Comparison of ENCODE assay signal across 8 cellular contexts in the genomic region with DNA sequence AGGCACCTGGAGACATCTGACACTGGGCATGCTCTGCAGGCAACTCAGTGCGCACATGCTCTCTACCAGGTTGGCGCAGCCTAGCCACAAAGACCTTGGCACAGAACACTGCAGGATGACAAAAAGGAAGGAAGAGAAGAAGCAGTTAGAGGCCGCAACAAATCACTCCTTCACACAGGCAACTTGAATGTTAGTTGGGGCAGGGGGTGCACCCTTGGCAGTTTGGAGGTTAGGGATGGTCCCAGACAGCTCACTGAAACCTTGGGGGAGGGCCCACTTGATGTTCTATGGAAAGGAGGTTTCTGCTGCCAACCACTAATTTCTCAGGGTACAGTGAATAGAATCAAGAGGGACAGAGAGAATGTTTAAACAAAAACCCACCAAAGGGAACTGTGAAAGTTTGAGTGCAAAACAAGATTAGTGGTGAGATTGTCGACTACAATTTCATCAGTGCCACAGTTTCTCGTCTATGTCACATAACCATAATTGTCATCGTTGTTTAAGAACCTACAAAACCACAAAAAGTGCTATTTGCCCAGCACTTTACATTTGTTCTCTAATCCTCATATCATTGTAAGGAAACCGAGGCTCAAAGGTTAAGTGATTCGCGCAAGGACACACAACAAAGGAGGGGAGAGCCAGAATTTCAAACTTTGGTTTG. TPM values are rescaled to one million over a fixed set of nuclear protein-coding genes. Genes with fewer than 3 reads are reported as not detected.
DNase-seq lines count a peak whose midpoint lies in the region; ATAC-seq, FAIRE-seq and TF ChIP-seq lines count a peak whose summit lies in the region.

No MANE protein-coding gene starts in this region.

- ATAC-seq in HG03135 (IDR thresholded peaks at IDR 0.05; ENCODE audit: unreplicated experiment) (peak; percentile 38), pancreas (peak; percentile 51 to 74 (median 64)), HG02840 (IDR thresholded peaks at IDR 0.05; ENCODE audit: low FRiP score, unreplicated experiment) (no peak), HG03139 (IDR thresholded peaks at IDR 0.05; ENCODE audit: unreplicated experiment) (no peak)
- ATAC-seq in activated T-helper 17 cell treated with anti-CD3 and anti-CD28 coated beads, Interleukin-2, amount 50 U/mL, for 72 hours (replicated peaks) = peak; percentile 88

- no peaks in the 10 kb centered on the region for H3K36me3 ChIP-seq in pancreas

- H3K4me1 ChIP-seq in pancreas = peaks cover 57 to 80% (median 73%) of the 10 kb centered on the region in 3 donors

- H3K27ac ChIP-seq in pancreas = peak overlapping the region; percentile 7 to 86 (median 54)

- TF ChIP-seq CTCF in pancreas (IDR thresholded peaks at IDR 0.05) = no peak
- TF ChIP-seq CTCF in chondrocyte (IDR thresholded peaks at IDR 0.05) = no peak

- no peak for FAIRE-seq in pancreas (lab: Jason Lieb, UNC)

- no peak overlapping the region for H3K4me3 ChIP-seq in pancreas

- 53 to 55% methylated on average over 9 of the region's 9 CpGs for WGBS in pancreas, 2 donors

- no peaks in the 10 kb centered on the region for H3K9me3 Mint-ChIP-seq in activated T-helper 17 cell treated with anti-CD3 and anti-CD28 coated beads, Interleukin-2, amount 50 U/mL, for 72 hours
- H3K9me3 Mint-ChIP-seq in chondrocyte (ENCODE audit: low read depth) = no peaks in the 10 kb centered on the region

- H3K36me3 Mint-ChIP-seq in activated T-helper 17 cell treated with anti-CD3 and anti-CD28 coated beads, Interleukin-2, amount 50 U/mL, for 72 hours (ENCODE audit: low read depth) = peaks cover 32% of the 10 kb centered on the region
- no peaks in the 10 kb centered on the region for H3K36me3 Mint-ChIP-seq in chondrocyte (ENCODE audit: low read depth)

- H3K4me1 Mint-ChIP-seq in activated T-helper 17 cell treated with anti-CD3 and anti-CD28 coated beads, Interleukin-2, amount 50 U/mL, for 72 hours = peaks cover 37% of the 10 kb centered on the region
- peaks cover 61% of the 10 kb centered on the region for H3K4me1 Mint-ChIP-seq in chondrocyte (ENCODE audit: low read depth)

- no peaks in the 10 kb centered on the region for H3K27me3 ChIP-seq in pancreas

- DNase-seq in Daoy (ENCODE audit: low read depth) = peak; percentile 5
- peak in 2 of 6 donors; percentile 44 to 66 for DNase-seq in pancreas
- DNase-seq in chondrocyte (ENCODE audit: low spot score) = no peak
- no peak for DNase-seq in NK-92 treated with Interleukin-12 subunit alpha and Interleukin-12 subunit beta, amount 100 ng/mL, for 24 hours (lab: John Stamatoyannopoulos, UW)

- intact Hi-C loops in pancreas (cut with DNase I) = loop anchor here in 1 of 3 donors (10.0 kb wide), 1 partner anchor 47 kb away; a partner anchor contains a TSS

- peak overlapping the region; percentile 66 for H3K4me3 Mint-ChIP-seq in activated T-helper 17 cell treated with anti-CD3 and anti-CD28 coated beads, Interleukin-2, amount 50 U/mL, for 72 hours
- no peak overlapping the region for H3K4me3 Mint-ChIP-seq in chondrocyte (ENCODE audit: unreplicated experiment)

- no peaks in the 10 kb centered on the region for H3K27me3 Mint-ChIP-seq in activated T-helper 17 cell treated with anti-CD3 and anti-CD28 coated beads, Interleukin-2, amount 50 U/mL, for 72 hours
- no peaks in the 10 kb centered on the region for H3K27me3 Mint-ChIP-seq in chondrocyte (ENCODE audit: low read depth)

- no peaks in the 10 kb centered on the region for H3K9me3 ChIP-seq in pancreas

- peak overlapping the region; percentile 91 for H3K27ac Mint-ChIP-seq in activated T-helper 17 cell treated with anti-CD3 and anti-CD28 coated beads, Interleukin-2, amount 50 U/mL, for 72 hours
- H3K27ac Mint-ChIP-seq in chondrocyte (ENCODE audit: unreplicated experiment) = no peak overlapping the region

RNA-seq across cellular contexts. Expression of a gene that starts 48.7 kb away (rescaled TPM):
- total RNA-seq in Daoy (2014; rRNA removed; shearing (Covaris generic)) = 63.1 and 75.2 TPM in 2 replicates
- total RNA-seq in activated T-helper 17 cell treated with anti-CD3 and anti-CD28 coated beads, Interleukin-2, amount 50 U/mL, for 72 hours = 10 to 100 TPM; 48.1 to 51.4 TPM
- 10 to 100 TPM; 23.7 to 43.8 (median 27.4) TPM for total RNA-seq in pancreas
- 10 to 100 TPM in 1 of 2 donors, 1 to 10 TPM in 1; 6.0 to 13.6 TPM for polyA plus RNA-seq in pancreas
- 54.8 to 58.1 TPM (median 54.8 TPM) in 3 replicates for total RNA-seq in chondrocyte

Comparison
In these comparisons a context has a peak if more than half of its experiments do, and no peak if none do; other contexts are left out.
1. ATAC-seq: peak in HG03135 (single experiment), activated T-helper 17 cell treated with anti-CD3 and anti-CD28 coated beads, Interleukin-2, amount 50 U/mL, for 72 hours (single experiment) and pancreas (4 of 4); none in HG02840 (single experiment) and HG03139 (single experiment).